In genomic region chr12:4169522-4169921, GRCh38 we compare ENCODE assay signal across 18 cellular contexts.
DNase-seq lines count a peak whose midpoint lies in the region; ATAC-seq and TF ChIP-seq lines count a peak whose summit lies in the region.
"Had no signal": no experiment of that assay in that cellular context is flagged by ENCODE, and none has a peak within 500 bp of the region (broad histone marks: within the 10 kb centered on the region; RNA-seq: fewer than 3 reads in every experiment).

No MANE protein-coding gene starts in this region.

- peaks cover 2% of the 10 kb centered on the region for H3K27me3 Mint-ChIP-seq in activated naive CD4-positive, alpha-beta T cell treated with anti-CD3 and anti-CD28 coated beads, Interleukin-2, amount 10 ng/mL, durations not matched to agents 7 days and 5 days

- peak overlapping the region; percentile 15; the same call in 1 of the 2 replicates for H2AFZ ChIP-seq in OCI-LY3 (ENCODE audit: low read depth, low read length)

- no peak for TF ChIP-seq POLR2A in thyroid gland (IDR thresholded peaks at IDR 0.05)

- no peaks in the 10 kb centered on the region for H3K9me3 ChIP-seq in OCI-LY3 (ENCODE audit: insufficient read depth, low read length)
- no peaks in the 10 kb centered on the region for H3K9me3 ChIP-seq in thyroid gland
- H3K9me3 ChIP-seq: right atrium auricular region, SJSA1, vagina had no signal

- no peaks in the 10 kb centered on the region for H3K36me3 Mint-ChIP-seq in activated naive CD4-positive, alpha-beta T cell treated with anti-CD3 and anti-CD28 coated beads, Interleukin-2, amount 10 ng/mL, durations not matched to agents 7 days and 5 days

- WGBS in thyroid gland, 2 donors: 35 to 40% methylated on average over 5 of the region's 5 CpGs

- H3K27ac Mint-ChIP-seq in activated naive CD4-positive, alpha-beta T cell treated with anti-CD3 and anti-CD28 coated beads, Interleukin-2, amount 10 ng/mL, durations not matched to agents 7 days and 5 days: peak overlapping the region; percentile 16

- ATAC-seq in HG02973 (IDR thresholded peaks at IDR 0.05; ENCODE audit: unreplicated experiment) (no peak), GM19463 (IDR thresholded peaks at IDR 0.05; ENCODE audit: unreplicated experiment) (no peak)
- ATAC-seq: HepG2 had no signal

- no peak for DNase-seq in activated naive CD4-positive, alpha-beta T cell treated with anti-CD3 and anti-CD28 coated beads, Interleukin-2, amount 10 ng/mL, durations not matched to agents 7 days and 5 days
- no peak for DNase-seq in activated naive CD4-positive, alpha-beta T cell treated with Interleukin-2 at 50 U/mL for 16 hours
- DNase-seq in amniotic epithelial cell (ENCODE audit: low read depth) (peak; percentile 5), thyroid gland (peak; percentile 41 to 46), NCI-H345 treated with DMSO at 0.1 percent for 48 hours (lab: John Stamatoyannopoulos, UW; ENCODE audit: unreplicated experiment) (no peak)
- DNase-seq: activated CD4-positive, alpha-beta T cell treated with anti-CD3 and anti-CD28 coated beads, Interleukin-2, amount 50 U/mL, for 4 hours; activated effector memory CD4-positive, alpha-beta T cell treated with Interleukin-2 at 50 U/mL for 16 hours; COR-L47; NCI-H1048; NCI-H2081; NCI-H524 treated with DMSO at 0.1 percent for 48 hours had no signal

- H3K4me3 ChIP-seq in OCI-LY3 (ENCODE audit: low read length): peak overlapping the region; percentile 2; the same call in 1 of the 2 replicates
- no peak overlapping the region for H3K4me3 ChIP-seq in thyroid gland (replicated peaks in 1 of 3)
- H3K4me3 ChIP-seq: right atrium auricular region, SJSA1, vagina had no signal

- H3K4me1 Mint-ChIP-seq in activated naive CD4-positive, alpha-beta T cell treated with anti-CD3 and anti-CD28 coated beads, Interleukin-2, amount 10 ng/mL, durations not matched to agents 7 days and 5 days: peaks cover 46% of the 10 kb centered on the region

- H3K9ac ChIP-seq in OCI-LY3 (ENCODE audit: low read length): no peak overlapping the region; the same call in 1 of the 2 replicates

- H3K9me3 Mint-ChIP-seq in activated naive CD4-positive, alpha-beta T cell treated with anti-CD3 and anti-CD28 coated beads, Interleukin-2, amount 10 ng/mL, durations not matched to agents 7 days and 5 days: no peaks in the 10 kb centered on the region

- H3K36me3 ChIP-seq in OCI-LY3 (replicated peaks; ENCODE audit: low read depth, low read length): no peaks in the 10 kb centered on the region
- no peaks in the 10 kb centered on the region for H3K36me3 ChIP-seq in thyroid gland
- H3K36me3 ChIP-seq: right atrium auricular region, SJSA1, vagina had no signal

- H3K79me2 ChIP-seq in OCI-LY3 (ENCODE audit: low read length): no peaks in the 10 kb centered on the region

- TF ChIP-seq CTCF in OCI-LY3 (IDR thresholded peaks at IDR 0.05; ENCODE audit: low read depth, low read length): no peak
- TF ChIP-seq CTCF in thyroid gland (IDR thresholded peaks at IDR 0.05): no peak

- no peak overlapping the region for H3K27ac ChIP-seq in OCI-LY3 (ENCODE audit: low read length)
- H3K27ac ChIP-seq in thyroid gland: peak overlapping the region in 1 of 3 donors; percentile 9
- H3K27ac ChIP-seq: right atrium auricular region, SJSA1, vagina had no signal

- H3K4me1 ChIP-seq in OCI-LY3 (ENCODE audit: low read length) (peaks cover 47% of the 10 kb centered on the region), thyroid gland (peaks cover 4 to 29% of the 10 kb centered on the region in 2 donors)

- no peaks in the 10 kb centered on the region for H4K20me1 ChIP-seq in OCI-LY3 (ENCODE audit: insufficient read depth, low read length)

- no peaks in the 10 kb centered on the region for H3K27me3 ChIP-seq in OCI-LY3 (ENCODE audit: low read depth, low read length)
- no peaks in the 10 kb centered on the region for H3K27me3 ChIP-seq in thyroid gland
- H3K27me3 ChIP-seq: right atrium auricular region, SJSA1, vagina had no signal

- CTCF ChIA-PET in activated naive CD4-positive, alpha-beta T cell treated with anti-CD3 and anti-CD28 coated beads, Interleukin-2, amount 10 ng/mL, durations not matched to agents 7 days and 5 days (lab: Charles Lee): interaction anchor here (1.5 kb wide), 1 partner anchor 62 kb away, joined by 7 read pairs; no protein-coding TSS in a partner anchor

- intact Hi-C loops in thyroid gland (cut with DNase I): no loop called here

- H3K4me3 Mint-ChIP-seq in activated naive CD4-positive, alpha-beta T cell treated with anti-CD3 and anti-CD28 coated beads, Interleukin-2, amount 10 ng/mL, durations not matched to agents 7 days and 5 days: no peak overlapping the region

- H3K4me2 ChIP-seq in OCI-LY3 (ENCODE audit: low read length): peak overlapping the region; percentile 38

Comparison
In these comparisons a context has a peak if more than half of its experiments do, and no peak if none do; other contexts are left out.
1. DNase-seq: peak in amniotic epithelial cell (single experiment) and thyroid gland (2 of 2); none in activated naive CD4-positive, alpha-beta T cell treated with anti-CD3 and anti-CD28 coated beads, Interleukin-2, amount 10 ng/mL, durations not matched to agents 7 days and 5 days (single experiment), activated naive CD4-positive, alpha-beta T cell treated with Interleukin-2 at 50 U/mL for 16 hours (single experiment) and NCI-H345 treated with DMSO at 0.1 percent for 48 hours (single experiment).